8 cellular contexts compared by ENCODE assay signal in the genomic region with DNA sequence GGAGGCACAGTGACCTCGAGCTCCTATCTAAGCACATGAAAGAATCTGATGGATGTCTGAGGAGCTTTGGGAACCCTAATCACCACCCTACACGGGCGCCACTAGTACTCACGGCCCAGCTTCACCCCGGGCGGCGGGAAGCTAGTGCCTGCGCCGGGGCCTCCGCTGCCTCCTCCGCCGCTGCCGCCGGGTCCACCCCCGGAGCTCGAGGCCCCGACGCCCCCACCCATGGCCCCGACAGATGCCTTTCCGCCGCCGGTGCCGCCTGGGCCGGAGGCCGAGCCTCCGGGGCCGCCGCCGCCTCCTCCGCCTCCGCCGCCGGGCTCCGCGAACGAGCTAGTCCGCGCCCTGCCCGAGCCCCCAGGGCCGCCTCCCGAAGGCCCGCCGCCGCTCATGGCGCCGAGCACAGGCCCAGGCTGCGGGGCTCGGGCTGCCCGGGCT. TPM values are rescaled to one million over a fixed set of nuclear protein-coding genes. Genes with fewer than 3 reads are reported as not detected.
DNase-seq lines count a peak whose midpoint lies in the region; ATAC-seq, FAIRE-seq and TF ChIP-seq lines count a peak whose summit lies in the region.

No MANE protein-coding gene starts in this region.

- H3K27ac Mint-ChIP-seq in activated naive CD4-positive, alpha-beta T cell treated with anti-CD3 and anti-CD28 coated beads for 36 hours: peak overlapping the region; percentile 82

- peak overlapping the region; percentile 60 for H3K4me3 ChIP-seq in iPS-15b (ENCODE audit: low read depth, low read length)

- H3K9me3 ChIP-seq in ES-I3 (ENCODE audit: control insufficient read depth, insufficient read depth, low read length) (no peaks in the 10 kb centered on the region), iPS-15b (ENCODE audit: control insufficient read depth, insufficient read depth, low read length) (no peaks in the 10 kb centered on the region)

- H3K36me3 ChIP-seq in ES-I3 (ENCODE audit: insufficient read depth, low read length) (no peaks in the 10 kb centered on the region), iPS-15b (ENCODE audit: control insufficient read depth, insufficient read depth, low read length) (no peaks in the 10 kb centered on the region)

- no peaks in the 10 kb centered on the region for H3K9me3 Mint-ChIP-seq in activated naive CD4-positive, alpha-beta T cell treated with anti-CD3 and anti-CD28 coated beads for 36 hours

- DNase-seq in activated naive CD4-positive, alpha-beta T cell treated with anti-CD3 and anti-CD28 coated beads for 36 hours: peak; percentile 35
- DNase-seq in stimulated activated CD4-positive, alpha-beta T cell treated with anti-CD3 and anti-CD28 coated beads, Interleukin-2, amount 100 ng/mL, for 24 hours: peak; percentile 43 to 49
- DNase-seq in NCI-H1048 (lab: John Stamatoyannopoulos, UW) (no peak), GM12891 (ENCODE audit: insufficient read length, low spot score) (no peak)

- no peak for TF ChIP-seq POLR2A in GM12891 (IDR thresholded peaks at IDR 0.05; ENCODE audit: low read depth, low read length)

- peak overlapping the region; percentile 87 for H3K4me3 Mint-ChIP-seq in activated naive CD4-positive, alpha-beta T cell treated with anti-CD3 and anti-CD28 coated beads for 36 hours

- intact Hi-C loops in activated naive CD4-positive, alpha-beta T cell treated with anti-CD3 and anti-CD28 coated beads for 36 hours (cut with micrococcal nuclease): loop anchor here (1.0 to 10.0 kb wide), 8 partner anchors 22 to 383 kb away; partner anchors contain the start of genes ARHGEF1, RABAC1, ZNF526 and ZNF574

- peaks cover 9% of the 10 kb centered on the region for H3K36me3 Mint-ChIP-seq in activated naive CD4-positive, alpha-beta T cell treated with anti-CD3 and anti-CD28 coated beads for 36 hours (ENCODE audit: low read depth)

- H3K4me1 ChIP-seq in ES-I3 (ENCODE audit: insufficient read depth, low read length) (peaks cover 9% of the 10 kb centered on the region; the same call in 1 of the 2 replicates), iPS-15b (ENCODE audit: control insufficient read depth, insufficient read depth, low read length) (peaks cover 7% of the 10 kb centered on the region)

- no peaks in the 10 kb centered on the region for H3K27me3 ChIP-seq in iPS-15b (ENCODE audit: control insufficient read depth, insufficient read depth, low read length)

- peak; percentile 7 for ATAC-seq in HG02759 (IDR thresholded peaks at IDR 0.05; ENCODE audit: unreplicated experiment)
- ATAC-seq in HG02571 (IDR thresholded peaks at IDR 0.05; ENCODE audit: unreplicated experiment): no peak

- no peak for FAIRE-seq in GM12891 (lab: Jason Lieb, UNC)

- no peaks in the 10 kb centered on the region for H3K27me3 Mint-ChIP-seq in activated naive CD4-positive, alpha-beta T cell treated with anti-CD3 and anti-CD28 coated beads for 36 hours (ENCODE audit: low read depth)

- H3K9ac ChIP-seq in ES-I3 (ENCODE audit: low read depth, low read length) (peak overlapping the region; percentile 74), iPS-15b (ENCODE audit: low read depth, low read length) (peak overlapping the region; percentile 5)

- CTCF ChIA-PET in activated naive CD4-positive, alpha-beta T cell treated with anti-CD3 and anti-CD28 coated beads for 36 hours (lab: Charles Lee): interaction anchor here (0.7 to 6.0 kb wide), 6 partner anchors 9 to 133 kb away, joined by 3 to 57 read pairs (median 6); partner anchors contain the start of gene ZNF526

- H3K4me1 Mint-ChIP-seq in activated naive CD4-positive, alpha-beta T cell treated with anti-CD3 and anti-CD28 coated beads for 36 hours (ENCODE audit: low read depth): peaks cover 50% of the 10 kb centered on the region

TF ChIP-seq in GM12891, 5 proteins besides CTCF, POLR2A, EP300 and RAD21:
- TF ChIP-seq POLR2AphosphoS5 (IDR thresholded peaks at IDR 0.05; ENCODE audit: low read depth, low read length) (no peak), TAF1 (IDR thresholded peaks at IDR 0.05; ENCODE audit: low read depth, low read length) (no peak), SPI1 (IDR thresholded peaks at IDR 0.05; ENCODE audit: low read depth, low read length) (no peak), POU2F2 (IDR thresholded peaks at IDR 0.05; ENCODE audit: low read depth, low read length) (no peak)
TF ChIP-seq in GM12891: peak in this region for 0.

RNA-seq across cellular contexts. Expression of gene GSK3A, which starts 0.3 kb away (rescaled TPM):
- 10 to 100 TPM; 31.1 to 33.8 TPM for total RNA-seq in activated naive CD4-positive, alpha-beta T cell treated with anti-CD3 and anti-CD28 coated beads for 36 hours
- polyA plus RNA-seq in GM12891 (2012; ENCODE audit: low read depth, missing spikeins): 27.4 TPM

RNA-seq across cellular contexts. Expression of gene ERF, which starts 12.8 kb away (rescaled TPM):
- total RNA-seq in activated naive CD4-positive, alpha-beta T cell treated with anti-CD3 and anti-CD28 coated beads for 36 hours: 10 to 100 TPM; 52.4 to 55.6 TPM
- 18.2 TPM for polyA plus RNA-seq in GM12891 (2012; ENCODE audit: low read depth, missing spikeins)

RNA-seq across cellular contexts. Expression of gene ZNF526, which starts 22.0 kb away (rescaled TPM):
- total RNA-seq in activated naive CD4-positive, alpha-beta T cell treated with anti-CD3 and anti-CD28 coated beads for 36 hours: 10 to 100 TPM; 11.5 to 11.6 TPM
- polyA plus RNA-seq in GM12891 (2012; ENCODE audit: low read depth, missing spikeins): 3.3 TPM

RNA-seq across cellular contexts. Expression of gene DEDD2, which starts 24.6 kb away (rescaled TPM):
- 10 to 100 TPM; 24.8 to 26.0 TPM for total RNA-seq in activated naive CD4-positive, alpha-beta T cell treated with anti-CD3 and anti-CD28 coated beads for 36 hours
- polyA plus RNA-seq in GM12891 (2012; ENCODE audit: low read depth, missing spikeins): 14.7 TPM

RNA-seq across cellular contexts. Expression of gene CIC, which starts 27.0 kb away (rescaled TPM):
- total RNA-seq in activated naive CD4-positive, alpha-beta T cell treated with anti-CD3 and anti-CD28 coated beads for 36 hours: 10 to 100 TPM; 60.2 to 61.5 TPM
- polyA plus RNA-seq in GM12891 (2012; ENCODE audit: low read depth, missing spikeins): 18.5 TPM

Comparison
In these comparisons a context has a peak if more than half of its experiments do, and no peak if none do; other contexts are left out.
1. DNase-seq: peak in activated naive CD4-positive, alpha-beta T cell treated with anti-CD3 and anti-CD28 coated beads for 36 hours (single experiment) and stimulated activated CD4-positive, alpha-beta T cell treated with anti-CD3 and anti-CD28 coated beads, Interleukin-2, amount 100 ng/mL, for 24 hours (2 of 2); none in NCI-H1048 (single experiment) and GM12891 (single experiment).